8 cellular contexts compared by ENCODE assay signal in genomic region chrX:47560831-47561652, GRCh38. TPM values are rescaled to one million over a fixed set of nuclear protein-coding genes. Genes with fewer than 3 reads are reported as not detected.
DNase-seq lines count a peak whose midpoint lies in the region; ATAC-seq and TF ChIP-seq lines count a peak whose summit lies in the region.

Gene ARAF, plus strand, starts transcription at chrX:47561205. Its CDS starts 1,763 bp downstream, at chrX:47562968.

- H3K36me3 ChIP-seq in spleen = peaks cover 0 to 35% (median 21%) of the 10 kb centered on the region in 6 donors

- peak in 1 of 3 donors; percentile 4 for TF ChIP-seq POLR2A in spleen (IDR thresholded peaks at IDR 0.05)

- peak within 1 kb of the TSS; percentile 92 to 98 (median 97) for H3K27ac ChIP-seq in spleen

- H3K27me3 ChIP-seq in spleen (replicated peaks in 1 of 7) = no peaks in the 10 kb centered on the region

- intact Hi-C loops in spleen (cut with DNase I; ENCODE audit: low total_unique reads) = no loop called here

- peaks cover 0 to 59% (median 32%) of the 10 kb centered on the region in 6 donors for H3K4me1 ChIP-seq in spleen

- WGBS in spleen, 5 donors = 0 to 48% (median 1%) methylated on average over 24 to 61 of the region's 61 CpGs

- H3K4me3 ChIP-seq in spleen = peak within 1 kb of the TSS; percentile 45 to 81 (median 53)

- TF ChIP-seq CTCF in spleen (IDR thresholded peaks at IDR 0.05 in 8 of 11, conservative IDR thresholded peaks at IDR 0.05 in 3 of 11) = no peak

- ATAC-seq in GM19023 (IDR thresholded peaks at IDR 0.05; ENCODE audit: unreplicated experiment) (peak; percentile 92), HG03280 (IDR thresholded peaks at IDR 0.05; ENCODE audit: unreplicated experiment) (peak; percentile 88)

- no peaks in the 10 kb centered on the region for H3K9me3 ChIP-seq in spleen

- DNase-seq in AG08396 (ENCODE audit: low spot score) (peak; percentile 92), NCI-H345 treated with DMSO at 0.1 percent for 48 hours (lab: John Stamatoyannopoulos, UW; ENCODE audit: unreplicated experiment) (peak; percentile 93), inferior parietal cortex (ENCODE audit: extremely low spot score) (peak; percentile 98), spleen (peak; percentile 96)
- DNase-seq in activated CD4-positive, CD25-positive, alpha-beta regulatory T cell (lab: John Stamatoyannopoulos, UW) = peak; percentile 71 to 87 (median 84)
- DNase-seq in central memory CD4-positive, alpha-beta T cell = peak; percentile 97

RNA-seq across cellular contexts. Expression of gene ARAF, which starts in this region (rescaled TPM):
- 10 to 100 TPM; 54.9 to 88.8 (median 76.9) TPM for total RNA-seq in spleen
- 10 to 100 TPM; 32.9 to 97.4 (median 81.6) TPM for polyA plus RNA-seq in spleen

Comparison
In these comparisons a context has a peak if more than half of its experiments do, and no peak if none do; other contexts are left out.
1. Peak in every context shown above with its lines: DNase-seq, ATAC-seq, H3K4me3 ChIP-seq and H3K27ac ChIP-seq.